In genomic region chr6:131043902-131044447, GRCh38 we compare ENCODE assay signal across 7 cellular contexts.
"Had no signal": no experiment of that assay in that cellular context is flagged by ENCODE, and none has a peak within 500 bp of the region (broad histone marks: within the 10 kb centered on the region; RNA-seq: fewer than 3 reads in every experiment).

No MANE protein-coding gene starts in this region.

- DNase-seq: H9, HCEC 1CT had no signal

- H3K36me3 Mint-ChIP-seq: IgD-negative memory B cell had no signal

- H3K9me3 Mint-ChIP-seq: GM23338, H9 had no signal

- H3K4me1 Mint-ChIP-seq: GM23338 had no signal

- ATAC-seq: GM23338 had no signal

- H3K4me3 Mint-ChIP-seq: GM23338, H9, IgD-negative memory B cell had no signal

- FAIRE-seq: H1, H54, HTR-8/SVneo had no signal

- H3K27me3 Mint-ChIP-seq: IgD-negative memory B cell had no signal

- H3K27ac Mint-ChIP-seq: GM23338, H9, IgD-negative memory B cell had no signal

- H3K4me3 ChIP-seq: GM23338 had no signal
